12 cellular contexts compared by ENCODE assay signal in the genomic region with DNA sequence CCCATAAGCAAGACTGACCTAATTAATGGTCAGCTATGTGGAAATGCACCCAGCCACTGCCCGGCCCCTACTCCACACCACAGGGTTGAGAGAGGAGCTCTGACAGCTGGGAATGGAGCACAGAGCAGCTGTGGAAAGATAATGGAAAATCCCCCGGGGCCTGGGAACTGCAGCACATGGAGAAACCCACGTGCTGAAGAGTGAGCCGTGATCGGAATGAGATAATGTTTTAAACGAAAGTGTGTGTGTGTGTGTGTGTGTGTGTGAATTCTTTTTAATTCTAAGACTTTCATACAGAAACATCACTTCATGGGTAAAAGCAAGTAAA. TPM values are rescaled to one million over a fixed set of nuclear protein-coding genes. Genes with fewer than 3 reads are reported as not detected.
DNase-seq lines count a peak whose midpoint lies in the region; ATAC-seq and TF ChIP-seq lines count a peak whose summit lies in the region.
"Had no signal": no experiment of that assay in that cellular context is flagged by ENCODE, and none has a peak within 500 bp of the region (broad histone marks: within the 10 kb centered on the region; RNA-seq: fewer than 3 reads in every experiment).

No MANE protein-coding gene starts in this region.

- DNase-seq in Right ventricle myocardium inferior (ENCODE audit: missing footprints) (peak; percentile 89), cardiac septum (ENCODE audit: low spot score) (no peak), fibroblast of lung (ENCODE audit: low read depth in 2 of 2) (peak; percentile 9 to 71), mucosa of descending colon (peak in 2 of 3 donors; percentile 44 to 56), COR-L47 (lab: John Stamatoyannopoulos, UW) (no peak), NCI-H2029 (lab: John Stamatoyannopoulos, UW) (no peak)
- DNase-seq: activated T-cell treated with anti-CD3 and anti-CD28 coated beads, Interleukin-2, amount 50 U/mL, for 4 hours; kidney glomerular epithelial cell; NCI-H2227 treated with DMSO at 0.1 percent for 48 hours had no signal

- no peak overlapping the region for H3K4me2 ChIP-seq in fibroblast of lung (ENCODE audit: extremely low read depth, insufficient read depth, low read length)

- no peak overlapping the region for H3K4me3 ChIP-seq in fibroblast of lung (replicated peaks in 1 of 4; ENCODE audit: control extremely low read depth in 1 of 4, insufficient read depth in 1 of 4, low read depth in 3 of 4, low read length in 4 of 4)
- H3K4me3 ChIP-seq in mucosa of descending colon: no peak overlapping the region
- H3K4me3 ChIP-seq: breast epithelium had no signal

- H2AFZ ChIP-seq in fibroblast of lung (ENCODE audit: low read length): no peak overlapping the region

- H3K4me1 ChIP-seq in fibroblast of lung (ENCODE audit: control insufficient read depth, extremely low read depth, insufficient read depth, low read length): no peaks in the 10 kb centered on the region
- H3K4me1 ChIP-seq in mucosa of descending colon (ENCODE audit: low read depth): peaks cover 25% of the 10 kb centered on the region
- H3K4me1 ChIP-seq: breast epithelium had no signal

- H3K27me3 ChIP-seq in fibroblast of lung (ENCODE audit: control insufficient read depth, insufficient read depth, low read length): peaks cover 3% of the 10 kb centered on the region
- H3K27me3 ChIP-seq: breast epithelium had no signal

- intact Hi-C loops in Right ventricle myocardium inferior (cut with DNase I): loop anchor here (2.0 to 5.0 kb wide), 2 partner anchors 22 to 33 kb away; no protein-coding TSS in a partner anchor
- intact Hi-C loops in cardiac septum (cut with DNase I): no loop called here
- intact Hi-C loops in mucosa of descending colon (cut with DNase I, micrococcal nuclease): no loop called here

- ATAC-seq in Right ventricle myocardium inferior (peak; percentile 88), mucosa of descending colon (no peak), HG03025 (IDR thresholded peaks at IDR 0.05; ENCODE audit: low FRiP score, unreplicated experiment) (no peak), esophagus mucosa (no peak)
- ATAC-seq: activated T-cell treated with anti-CD3 and anti-CD28 coated beads, Interleukin-2, amount 50 U/mL, for 4 hours had no signal

- no peaks in the 10 kb centered on the region for H4K20me1 ChIP-seq in fibroblast of lung (ENCODE audit: control insufficient read depth, extremely low read depth, insufficient read depth, low read length)

- no peaks in the 10 kb centered on the region for H3K36me3 ChIP-seq in fibroblast of lung (ENCODE audit: control insufficient read depth, insufficient read depth, low read length)
- H3K36me3 ChIP-seq in mucosa of descending colon (ENCODE audit: low read depth): no peaks in the 10 kb centered on the region
- H3K36me3 ChIP-seq: breast epithelium had no signal

- H3K27ac ChIP-seq in fibroblast of lung (ENCODE audit: insufficient read depth, low read length): no peak overlapping the region

- no peaks in the 10 kb centered on the region for H3K79me2 ChIP-seq in fibroblast of lung (ENCODE audit: control insufficient read depth, insufficient read depth, low read length)

- TF ChIP-seq CTCF in fibroblast of lung (conservative IDR thresholded peaks at IDR 0.05 in 1 of 2, IDR thresholded peaks at IDR 0.05 in 1 of 2; ENCODE audit: low read depth in 1 of 2, low read length in 2 of 2) (no peak), mucosa of descending colon (IDR thresholded peaks at IDR 0.05) (no peak)

- H3K9me3 ChIP-seq in fibroblast of lung (ENCODE audit: control insufficient read depth, insufficient read depth, low read depth, low read length): no peaks in the 10 kb centered on the region
- no peaks in the 10 kb centered on the region for H3K9me3 ChIP-seq in mucosa of descending colon
- H3K9me3 ChIP-seq: breast epithelium had no signal

- H3K9ac ChIP-seq in fibroblast of lung (ENCODE audit: insufficient read depth, low read length): no peak overlapping the region

RNA-seq across cellular contexts. Expression of gene SLC12A7, which starts 13.1 kb away (rescaled TPM):
- total RNA-seq in Right ventricle myocardium inferior (179 TPM), cardiac septum (127 TPM), fibroblast of lung (20.5 and 23.9 TPM in 2 replicates), mucosa of descending colon (10 to 100 TPM; 80.5 to 97.4 (median 94.1) TPM), esophagus mucosa (3.0 TPM)
- 2.7 and 2.9 TPM in 2 replicates for polyA plus RNA-seq in fibroblast of lung
- polyA plus RNA-seq in fibroblast of lung (2012): 7.2 and 9.6 TPM in 2 replicates
- polyA minus RNA-seq in fibroblast of lung (ENCODE audit: low replicate concordance): 16.4 and 23.2 TPM in 2 replicates

Comparison
In these comparisons a context has a peak if more than half of its experiments do, and no peak if none do; other contexts are left out.
1. DNase-seq: peak in Right ventricle myocardium inferior (single experiment), fibroblast of lung (2 of 2) and mucosa of descending colon (2 of 3); none in cardiac septum (single experiment), COR-L47 (single experiment) and NCI-H2029 (single experiment).